In the genomic region with DNA sequence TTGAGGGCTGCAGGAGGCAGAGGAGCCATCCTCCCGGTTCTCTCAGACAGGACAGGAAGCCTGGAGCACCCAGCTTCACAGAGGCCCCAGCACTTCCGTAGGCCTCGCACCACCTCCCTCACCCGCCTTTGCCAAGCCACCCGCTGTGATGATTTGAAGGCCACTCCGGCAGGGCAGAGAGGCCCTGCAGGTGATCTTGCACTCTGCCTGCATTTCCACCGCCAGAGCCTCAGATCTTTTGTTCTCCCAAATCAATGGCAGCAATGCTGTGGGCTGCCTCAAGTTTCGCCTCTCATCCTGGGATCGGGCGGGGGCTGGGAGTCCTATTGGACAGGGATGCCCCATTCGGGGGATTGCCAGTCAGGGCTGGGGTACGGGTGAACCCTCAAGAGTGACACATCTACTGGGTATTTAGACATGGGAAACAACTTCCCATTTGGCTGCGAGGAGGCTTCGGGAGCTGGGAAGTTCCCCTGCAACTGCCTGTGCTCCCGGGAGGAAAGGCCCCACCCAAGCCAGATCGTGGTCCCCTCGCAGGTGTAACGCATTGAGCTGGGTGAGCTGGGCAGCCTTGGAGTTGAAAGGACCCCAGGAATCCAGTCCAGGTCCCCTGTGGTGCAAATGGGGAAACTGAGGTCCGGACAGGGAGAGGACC, we compare ENCODE assay signal across 18 cellular contexts. TPM values are rescaled to one million over a fixed set of nuclear protein-coding genes. Genes with fewer than 3 reads are reported as not detected.
DNase-seq lines count a peak whose midpoint lies in the region; ATAC-seq and TF ChIP-seq lines count a peak whose summit lies in the region.
"Had no signal": no experiment of that assay in that cellular context is flagged by ENCODE, and none has a peak within 500 bp of the region (broad histone marks: within the 10 kb centered on the region; RNA-seq: fewer than 3 reads in every experiment).

No MANE protein-coding gene starts in this region.

- DNase-seq in DMS153 (lab: John Stamatoyannopoulos, UW) (peak; percentile 50), NCI-H1092 (lab: John Stamatoyannopoulos, UW) (peak; percentile 41), NCI-H510A treated with DMSO at 0.1 percent for 48 hours (lab: John Stamatoyannopoulos, UW) (peak; percentile 86), HFFc6 (no peak), NCI-H446 (lab: John Stamatoyannopoulos, UW) (no peak)
- DNase-seq: activated CD4-positive, alpha-beta T cell treated with anti-CD3 and anti-CD28 coated beads, Interleukin-2, amount 10 ng/mL, durations not matched to agents 24 days and 14 days; activated naive CD4-positive, alpha-beta T cell treated with Interleukin-2 at 50 U/mL for 16 hours; CD4-positive, alpha-beta memory T cell; heart right ventricle; NCI-H1048; NCI-H82; stimulated activated CD4-positive, alpha-beta T cell treated with anti-CD3 and anti-CD28 coated beads, Interleukin-2, amount 100 ng/mL, for 48 hours; uterus had no signal

- TF ChIP-seq CTCF in HFFc6 (IDR thresholded peaks at IDR 0.05): no peak

- H3K27ac Mint-ChIP-seq in HFFc6: no peak overlapping the region
- H3K27ac Mint-ChIP-seq: activated CD4-positive, alpha-beta T cell treated with anti-CD3 and anti-CD28 coated beads, Interleukin-2, amount 10 ng/mL, durations not matched to agents 24 days and 14 days had no signal

- peak overlapping the region; percentile 20 for H3K4me3 ChIP-seq in iPS-18c (ENCODE audit: insufficient read depth, low read depth, low read length)
- H3K4me3 ChIP-seq: ascending aorta, GM12878, heart right ventricle, uterus had no signal

- ATAC-seq in activated CD4-positive, CD25-positive, alpha-beta regulatory T cell treated with anti-CD3 and anti-CD28 coated beads, Interleukin-2, amount 50 U/mL, for 24 hours: no peak
- ATAC-seq in GM18519 (IDR thresholded peaks at IDR 0.05; ENCODE audit: low FRiP score, unreplicated experiment): no peak
- ATAC-seq: GM12878, heart right ventricle had no signal

- H3K4me3 Mint-ChIP-seq in HFFc6: no peak overlapping the region
- H3K4me3 Mint-ChIP-seq: activated CD4-positive, alpha-beta T cell treated with anti-CD3 and anti-CD28 coated beads, Interleukin-2, amount 10 ng/mL, durations not matched to agents 24 days and 14 days had no signal

- no peaks in the 10 kb centered on the region for H3K36me3 Mint-ChIP-seq in HFFc6 (ENCODE audit: low read depth)

- peaks cover 28% of the 10 kb centered on the region for H3K27me3 Mint-ChIP-seq in HFFc6 (ENCODE audit: insufficient read depth)
- H3K27me3 Mint-ChIP-seq: CD4-positive, alpha-beta memory T cell had no signal

- no peaks in the 10 kb centered on the region for H3K9me3 Mint-ChIP-seq in HFFc6
- H3K9me3 Mint-ChIP-seq: activated CD4-positive, alpha-beta T cell treated with anti-CD3 and anti-CD28 coated beads, Interleukin-2, amount 10 ng/mL, durations not matched to agents 24 days and 14 days; CD4-positive, alpha-beta memory T cell had no signal

- H3K9me3 ChIP-seq in iPS-18c (ENCODE audit: control insufficient read depth, insufficient read depth, low read length): no peaks in the 10 kb centered on the region
- H3K9me3 ChIP-seq: ascending aorta, heart right ventricle, uterus had no signal

- H3K4me1 Mint-ChIP-seq in HFFc6 (ENCODE audit: low read depth): peaks cover 10% of the 10 kb centered on the region

RNA-seq across cellular contexts. Expression of a gene that starts 34.8 kb away (rescaled TPM):
- 10 to 100 TPM; 33.0 to 49.2 (median 44.0) TPM for total RNA-seq in HFFc6 (2021; fragmentation: NEBNext Ultra II Directional; extraction: Animal tissue kit (Norgen Biotek cat#: 25700))

RNA-seq across cellular contexts. Expression of a gene that starts 55.0 kb away (rescaled TPM):
- total RNA-seq in HFFc6 (2021; fragmentation: NEBNext Ultra II Directional; extraction: Animal tissue kit (Norgen Biotek cat#: 25700)): 10 to 100 TPM; 26.9 to 29.3 (median 29.0) TPM

Comparison
In these comparisons a context has a peak if more than half of its experiments do, and no peak if none do; other contexts are left out.
1. DNase-seq: peak in DMS153 (single experiment), NCI-H1092 (single experiment) and NCI-H510A treated with DMSO at 0.1 percent for 48 hours (single experiment); none in HFFc6 (single experiment) and NCI-H446 (0 of 2).